Comparison of ENCODE assay signal across 15 cellular contexts in the genomic region with DNA sequence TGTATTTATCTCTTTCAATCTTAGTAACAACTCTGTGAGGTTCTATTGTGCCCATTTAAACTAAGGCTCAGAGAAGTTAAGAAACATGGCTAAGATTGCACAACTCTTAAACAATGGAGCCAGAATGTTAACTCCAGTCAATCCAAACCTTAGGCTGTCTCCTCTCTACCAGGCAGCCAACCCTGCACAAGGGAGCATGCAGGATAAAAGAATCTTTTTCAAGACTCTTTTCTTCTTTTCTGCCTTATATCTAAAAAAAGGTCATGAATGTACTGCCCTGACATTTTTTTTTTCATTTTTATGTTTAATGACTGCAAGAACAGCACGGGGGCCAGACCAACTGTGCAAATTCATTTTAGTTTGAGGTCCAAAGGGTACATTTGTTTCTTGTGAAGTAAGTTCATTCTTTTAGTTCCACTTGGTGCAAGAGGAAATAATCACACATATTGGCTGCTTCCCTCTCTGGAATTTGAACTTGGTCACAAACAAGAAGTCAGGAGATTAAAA.
A peak's percentile ranks its signal among the peaks of the same experiment; 100 is the strongest.
DNase-seq lines count a peak whose midpoint lies in the region; ATAC-seq and TF ChIP-seq lines count a peak whose summit lies in the region.
"Had no signal": no experiment of that assay in that cellular context is flagged by ENCODE, and none has a peak within 500 bp of the region (broad histone marks: within the 10 kb centered on the region; RNA-seq: fewer than 3 reads in every experiment).

No MANE protein-coding gene starts in this region.

- POLR2A ChIA-PET in activated CD4-positive, alpha-beta memory T cell treated with anti-CD3 and anti-CD28 coated beads for 36 hours (lab: Charles Lee): no interaction called here

- H3K4me3 ChIP-seq in GM23338 (no peak overlapping the region), cardiac fibroblast (replicated peaks in 1 of 2; ENCODE audit: low read depth in 2 of 2, low read length in 2 of 2) (no peak overlapping the region), right cardiac atrium (ENCODE audit: low read length) (no peak overlapping the region), sigmoid colon (no peak overlapping the region)
- H3K4me3 ChIP-seq: BLaER1 treated with 17β-estradiol and CSF1 and Interleukin-3, amounts not matched to agents 10 nM and 100 nM; skin epidermis had no signal

- TF ChIP-seq POLR2A in sigmoid colon (IDR thresholded peaks at IDR 0.05): no peak

- no peak overlapping the region for H3K4me3 Mint-ChIP-seq in GM23338
- no peak overlapping the region for H3K4me3 Mint-ChIP-seq in activated CD4-positive, alpha-beta memory T cell treated with anti-CD3 and anti-CD28 coated beads for 36 hours
- H3K4me3 Mint-ChIP-seq: activated CD8-positive, alpha-beta T cell treated with anti-CD3 and anti-CD28 coated beads for 36 hours had no signal

- H3K36me3 ChIP-seq in GM23338 (ENCODE audit: insufficient read depth) (no peaks in the 10 kb centered on the region), sigmoid colon (no peaks in the 10 kb centered on the region)

- H3K36me3 Mint-ChIP-seq in GM23338 (ENCODE audit: low read depth): peaks cover 16% of the 10 kb centered on the region
- peaks cover 11% of the 10 kb centered on the region for H3K36me3 Mint-ChIP-seq in activated CD4-positive, alpha-beta memory T cell treated with anti-CD3 and anti-CD28 coated beads for 36 hours

- peaks cover 1% of the 10 kb centered on the region for H3K27me3 Mint-ChIP-seq in GM23338 (ENCODE audit: insufficient read depth, low read depth, poor library complexity)
- no peaks in the 10 kb centered on the region for H3K27me3 Mint-ChIP-seq in activated CD4-positive, alpha-beta memory T cell treated with anti-CD3 and anti-CD28 coated beads for 36 hours
- H3K27me3 Mint-ChIP-seq: activated CD8-positive, alpha-beta T cell treated with anti-CD3 and anti-CD28 coated beads for 36 hours had no signal

- 0 out of 2 replicates have a peak, but pooled peaks cover 3% of the 10 kb centered on the region for H3K9me2 ChIP-seq in GM23338 (ENCODE audit: insufficient read depth)

- H4K20me1 ChIP-seq in GM23338 (replicated peaks; ENCODE audit: insufficient read depth): no peaks in the 10 kb centered on the region
- H4K20me1 ChIP-seq: BLaER1 treated with 17β-estradiol and CSF1 and Interleukin-3, amounts not matched to agents 10 nM and 100 nM had no signal

- H3K79me2 ChIP-seq in GM23338 (replicated peaks; ENCODE audit: insufficient read depth): no peaks in the 10 kb centered on the region

- 30% methylated on average over 1 of the region's 1 CpG for WGBS in right cardiac atrium
- WGBS in sigmoid colon, 2 donors: 13 to 38% methylated on average over 1 of the region's 1 CpG

- H3K4me1 ChIP-seq in GM23338 (ENCODE audit: insufficient read depth): peaks cover 8% of the 10 kb centered on the region
- peaks cover 11% of the 10 kb centered on the region for H3K4me1 ChIP-seq in right cardiac atrium (ENCODE audit: control insufficient read depth, insufficient read depth, low read length)
- H3K4me1 ChIP-seq in sigmoid colon: peaks cover 0 to 28% (median 10%) of the 10 kb centered on the region in 4 donors

- peaks cover 25% of the 10 kb centered on the region for H3K4me1 Mint-ChIP-seq in GM23338
- H3K4me1 Mint-ChIP-seq in activated CD4-positive, alpha-beta memory T cell treated with anti-CD3 and anti-CD28 coated beads for 36 hours (ENCODE audit: low read depth): peaks cover 10% of the 10 kb centered on the region

- no peaks in the 10 kb centered on the region; the same call in 2 of the 3 replicates for H3K9me3 Mint-ChIP-seq in GM23338
- no peaks in the 10 kb centered on the region for H3K9me3 Mint-ChIP-seq in activated CD4-positive, alpha-beta memory T cell treated with anti-CD3 and anti-CD28 coated beads for 36 hours
- H3K9me3 Mint-ChIP-seq: activated CD8-positive, alpha-beta T cell treated with anti-CD3 and anti-CD28 coated beads for 36 hours had no signal

- no peaks in the 10 kb centered on the region for H3F3A ChIP-seq in GM23338 (replicated peaks; ENCODE audit: low read depth)

- CTCF ChIA-PET in activated CD4-positive, alpha-beta memory T cell treated with anti-CD3 and anti-CD28 coated beads for 36 hours (lab: Charles Lee): no interaction called here

- TF ChIP-seq EP300 in sigmoid colon (IDR thresholded peaks at IDR 0.05): no peak

- 0 out of 2 replicates have a peak overlapping the region, but pooled peaks have one; percentile 35 for H3K4me2 ChIP-seq in GM23338

- intact Hi-C loops in right cardiac atrium (cut with DNase I): loop anchor here in 3 of 4 donors (2.0 to 10.0 kb wide), 4 partner anchors 102 to 225 kb away; partner anchors contain the start of gene CABLES1 (in 1 of the 3)
- intact Hi-C loops in sigmoid colon (cut with DNase I): no loop called here
- intact Hi-C loops in activated CD4-positive, alpha-beta memory T cell treated with anti-CD3 and anti-CD28 coated beads for 36 hours (cut with micrococcal nuclease): loop anchor here (5.0 kb wide), 2 partner anchors 55 to 125 kb away; no protein-coding TSS in a partner anchor

- no peak for ATAC-seq in GM23338
- ATAC-seq in right cardiac atrium: peak; percentile 40 to 52
- ATAC-seq in HG03521 (IDR thresholded peaks at IDR 0.05; ENCODE audit: unreplicated experiment): no peak
- ATAC-seq: activated CD8-positive, alpha-beta T cell treated with anti-CD3 and anti-CD28 coated beads for 36 hours; HCT116 had no signal

- TF ChIP-seq CTCF in GM23338 (conservative IDR thresholded peaks at IDR 0.05; ENCODE audit: low read depth in 2 of 2) (no peak), cardiac fibroblast (IDR thresholded peaks at IDR 0.05; ENCODE audit: low read depth, low read length) (no peak), sigmoid colon (IDR thresholded peaks at IDR 0.05) (no peak)

- H3K27ac Mint-ChIP-seq in GM23338: peak overlapping the region; percentile 23; the same call in 1 of the 2 replicates
- H3K27ac Mint-ChIP-seq in activated CD4-positive, alpha-beta memory T cell treated with anti-CD3 and anti-CD28 coated beads for 36 hours: no peak overlapping the region
- H3K27ac Mint-ChIP-seq: activated CD8-positive, alpha-beta T cell treated with anti-CD3 and anti-CD28 coated beads for 36 hours had no signal

- peak overlapping the region; percentile 18; the same call in 1 of the 2 replicates for H3K27ac ChIP-seq in GM23338 (ENCODE audit: low read depth)
- peak overlapping the region; percentile 28 for H3K27ac ChIP-seq in right cardiac atrium (ENCODE audit: low read length)
- peak overlapping the region; percentile 56 to 67 (median 60) for H3K27ac ChIP-seq in sigmoid colon

- H3K27me3 ChIP-seq in GM23338 (ENCODE audit: insufficient read depth): no peaks in the 10 kb centered on the region
- no peaks in the 10 kb centered on the region for H3K27me3 ChIP-seq in right cardiac atrium (ENCODE audit: control insufficient read depth, insufficient read depth)
- H3K27me3 ChIP-seq in sigmoid colon: no peaks in the 10 kb centered on the region
- H3K27me3 ChIP-seq: BLaER1 treated with 17β-estradiol and CSF1 and Interleukin-3, amounts not matched to agents 10 nM and 100 nM had no signal

- H3K9me3 ChIP-seq in right cardiac atrium (ENCODE audit: control insufficient read depth, low read length) (no peaks in the 10 kb centered on the region), sigmoid colon (no peaks in the 10 kb centered on the region)

- no peak overlapping the region for H2AFZ ChIP-seq in GM23338

- DNase-seq in GM23338 (ENCODE audit: low spot score) (no peak), cardiac fibroblast (ENCODE audit: low read depth in 2 of 2) (peak; percentile 58 to 90), right cardiac atrium (no peak), sigmoid colon (no peak), nucleus accumbens (lab: John Stamatoyannopoulos, UW) (no peak)
- no peak for DNase-seq in activated CD4-positive, alpha-beta memory T cell treated with anti-CD3 and anti-CD28 coated beads for 36 hours
- no peak for DNase-seq in activated CD4-positive, alpha-beta T cell treated with anti-CD3 and anti-CD28 coated beads for 1 hour
- DNase-seq: activated CD8-positive, alpha-beta T cell treated with anti-CD3 and anti-CD28 coated beads for 36 hours; erythroblast; NCI-H1105 treated with DMSO at 0.1 percent for 48 hours; stimulated activated CD8-positive, alpha-beta memory T cell treated with anti-CD3 and anti-CD28 coated beads, Interleukin-4, amount 100 ng/mL, for 48 hours had no signal

TF ChIP-seq in GM23338, 12 proteins besides CTCF, POLR2A, EP300 and RAD21 (continues in another document):
- TF ChIP-seq STAT1 (IDR thresholded peaks at IDR 0.05; ENCODE audit: unreplicated experiment): no peak
- no peak for TF ChIP-seq ZNF114 (CRISPR knock-in tag; IDR thresholded peaks at IDR 0.05)
- TF ChIP-seq EZH2 (IDR thresholded peaks at IDR 0.05; ENCODE audit: low read depth, unreplicated experiment): no peak
- TF ChIP-seq ETS1 (IDR thresholded peaks at IDR 0.05): no peak
- no peak for TF ChIP-seq CREB1 (CRISPR knock-in tag; IDR thresholded peaks at IDR 0.05; ENCODE audit: low read depth)
- TF ChIP-seq NANOG (IDR thresholded peaks at IDR 0.05; ENCODE audit: borderline replicate concordance): no peak

Comparison
In these comparisons a context has a peak if more than half of its experiments do, and no peak if none do; other contexts are left out.
1. ATAC-seq: peak in right cardiac atrium (2 of 2); none in GM23338 (single experiment) and HG03521 (single experiment).
2. DNase-seq: peak in cardiac fibroblast (2 of 2); none in GM23338 (single experiment), right cardiac atrium (0 of 3), sigmoid colon (single experiment), nucleus accumbens (0 of 56), activated CD4-positive, alpha-beta memory T cell treated with anti-CD3 and anti-CD28 coated beads for 36 hours (single experiment) and activated CD4-positive, alpha-beta T cell treated with anti-CD3 and anti-CD28 coated beads for 1 hour (single experiment).
3. Peak in every context shown above with its lines, with median percentiles within 50 percentile points of each other: H3K27ac ChIP-seq.